In genomic region chr3:36743821-36744220, GRCh38 we compare ENCODE assay signal across 21 cellular contexts. TPM values are rescaled to one million over a fixed set of nuclear protein-coding genes. Genes with fewer than 3 reads are reported as not detected.
DNase-seq lines count a peak whose midpoint lies in the region; TF ChIP-seq lines count a peak whose summit lies in the region.
"Had no signal": no experiment of that assay in that cellular context is flagged by ENCODE, and none has a peak within 500 bp of the region (broad histone marks: within the 10 kb centered on the region; RNA-seq: fewer than 3 reads in every experiment).

No MANE protein-coding gene starts in this region.

- DNase-seq in DMS 273 (lab: John Stamatoyannopoulos, UW; ENCODE audit: unreplicated experiment): peak; percentile 73
- DNase-seq in NCI-H1694 (lab: John Stamatoyannopoulos, UW): peak; percentile 36
- DNase-seq in NCI-H524 (lab: John Stamatoyannopoulos, UW): peak; percentile 49 to 69
- no peak for DNase-seq in neuronal stem cell (ENCODE audit: low spot score)
- DNase-seq in dedifferentiated amniotic fluid mesenchymal stem cell (ENCODE audit: extremely low spot score): no peak
- DNase-seq in CD8-positive, alpha-beta memory T cell: no peak
- no peak for DNase-seq in right atrium auricular region (ENCODE audit: low spot score)
- DNase-seq: AML-193; CD4-positive, alpha-beta T cell; DMS53; DND-41; EL; GOT3; H7; HFFc6 had no signal

- H3K27me3 Mint-ChIP-seq in CD8-positive, alpha-beta memory T cell: peaks cover 10 to 11% of the 10 kb centered on the region in 2 donors
- H3K27me3 Mint-ChIP-seq: CD4-positive, alpha-beta T cell had no signal

- H3K9me3 ChIP-seq in neuronal stem cell (replicated peaks in 1 of 2; ENCODE audit: control insufficient read depth in 2 of 2, insufficient read depth in 1 of 2, low read depth in 1 of 2, low read length in 2 of 2): no peaks in the 10 kb centered on the region
- H3K9me3 ChIP-seq in CD8-positive, alpha-beta memory T cell (ENCODE audit: low read length): no peaks in the 10 kb centered on the region
- peaks cover 0 to 11% of the 10 kb centered on the region in 2 donors for H3K9me3 ChIP-seq in right atrium auricular region

- no peak overlapping the region for H3K27ac ChIP-seq in neuronal stem cell (replicated peaks; ENCODE audit: low read length)
- no peak overlapping the region for H3K27ac ChIP-seq in CD8-positive, alpha-beta memory T cell (ENCODE audit: low read depth, low read length)
- H3K27ac ChIP-seq in right atrium auricular region: no peak overlapping the region
- H3K27ac ChIP-seq: 22Rv1, A549, C4-2B, HL-60 had no signal

- H2AK5ac ChIP-seq in neuronal stem cell (ENCODE audit: low read depth, low read length): no peak overlapping the region

- H2BK15ac ChIP-seq in neuronal stem cell (ENCODE audit: low read length): no peak overlapping the region

- no peaks in the 10 kb centered on the region for H3K4me1 Mint-ChIP-seq in CD8-positive, alpha-beta memory T cell

- peaks cover 0 to 1% of the 10 kb centered on the region in 2 donors for H3K4me1 ChIP-seq in neuronal stem cell (ENCODE audit: control insufficient read depth in 2 of 2, insufficient read depth in 1 of 2, low read depth in 1 of 2, low read length in 2 of 2)
- no peaks in the 10 kb centered on the region for H3K4me1 ChIP-seq in CD8-positive, alpha-beta memory T cell (ENCODE audit: insufficient read depth, low read length)
- no peaks in the 10 kb centered on the region for H3K4me1 ChIP-seq in right atrium auricular region
- H3K4me1 ChIP-seq: A549 had no signal

- H3K4me2 ChIP-seq in neuronal stem cell (ENCODE audit: insufficient read depth, low read length, poor library complexity, severe bottlenecking): no peak overlapping the region
- H3K4me2 ChIP-seq: A549 had no signal

- H3K36me3 ChIP-seq in neuronal stem cell (replicated peaks in 1 of 2; ENCODE audit: control insufficient read depth in 2 of 2, insufficient read depth in 2 of 2, low read length in 2 of 2): no peaks in the 10 kb centered on the region
- H3K36me3 ChIP-seq in CD8-positive, alpha-beta memory T cell (ENCODE audit: insufficient read depth, low read length): no peaks in the 10 kb centered on the region
- no peaks in the 10 kb centered on the region for H3K36me3 ChIP-seq in right atrium auricular region

- H3K23ac ChIP-seq in neuronal stem cell (ENCODE audit: low read depth, low read length, poor library complexity): no peak overlapping the region

- peaks cover 0 to 8% (median 3%) of the 10 kb centered on the region in 5 donors for H3K9me3 Mint-ChIP-seq in CD8-positive, alpha-beta memory T cell
- H3K9me3 Mint-ChIP-seq: HFFc6 had no signal

- no peak overlapping the region for H2BK120ac ChIP-seq in neuronal stem cell (ENCODE audit: low read depth, low read length)

- H2AFZ ChIP-seq in neuronal stem cell (ENCODE audit: low read length): no peak overlapping the region

- no peak overlapping the region for H4K8ac ChIP-seq in neuronal stem cell (ENCODE audit: low read depth, low read length)

- no peak overlapping the region for H3K18ac ChIP-seq in neuronal stem cell (ENCODE audit: low read length)

- H4K91ac ChIP-seq in neuronal stem cell (ENCODE audit: low read depth, low read length, poor library complexity): no peak overlapping the region

- H2BK5ac ChIP-seq in neuronal stem cell (ENCODE audit: low read length): no peak overlapping the region

- no peaks in the 10 kb centered on the region for H3K36me3 Mint-ChIP-seq in CD8-positive, alpha-beta memory T cell

- TF ChIP-seq CTCF in right atrium auricular region (IDR thresholded peaks at IDR 0.05): no peak

- H3K27me3 ChIP-seq in neuronal stem cell (ENCODE audit: control insufficient read depth in 3 of 3, insufficient read depth in 3 of 3, low read depth in 1 of 3, low read length in 3 of 3) (no peaks in the 10 kb centered on the region), right atrium auricular region (no peaks in the 10 kb centered on the region)
- H3K27me3 ChIP-seq in CD8-positive, alpha-beta memory T cell (ENCODE audit: insufficient read depth, low read length, poor library complexity, severe bottlenecking): no peaks in the 10 kb centered on the region

- H3K27ac Mint-ChIP-seq in CD8-positive, alpha-beta memory T cell: no peak overlapping the region
- H3K27ac Mint-ChIP-seq: CD4-positive, alpha-beta T cell; HFFc6 had no signal

- no CpG with 5 or more reads among the region's 2 CpGs for WGBS in neuronal stem cell (ENCODE audit: extremely low coverage in 2 of 2, insufficient read length in 2 of 2, insufficient replicate concordance in 1 of 2), 2 donors

- no peak overlapping the region for H3K4me3 ChIP-seq in neuronal stem cell (ENCODE audit: low read length in 2 of 2)
- H3K4me3 ChIP-seq in CD8-positive, alpha-beta memory T cell (ENCODE audit: low read length): no peak overlapping the region
- H3K4me3 ChIP-seq in right atrium auricular region: no peak overlapping the region
- H3K4me3 ChIP-seq: A549 had no signal

- H3K79me1 ChIP-seq in neuronal stem cell (ENCODE audit: low read depth, low read length): no peaks in the 10 kb centered on the region

- POLR2A ChIA-PET in CD8-positive, alpha-beta memory T cell (lab: Charles Lee): no interaction called here

- no peak overlapping the region for H2BK12ac ChIP-seq in neuronal stem cell (ENCODE audit: low read length)

- no peak overlapping the region for H3K4me3 Mint-ChIP-seq in CD8-positive, alpha-beta memory T cell
- H3K4me3 Mint-ChIP-seq: CD4-positive, alpha-beta T cell; HFFc6 had no signal

- H3K14ac ChIP-seq in neuronal stem cell (ENCODE audit: low read length): no peak overlapping the region

- peak overlapping the region; percentile 26 for H3K4ac ChIP-seq in neuronal stem cell (ENCODE audit: low read length)

- CTCF ChIA-PET in CD8-positive, alpha-beta memory T cell (lab: Charles Lee): interaction anchor here (1.2 kb wide), 1 partner anchor 37 kb away, joined by 3 read pairs; no protein-coding TSS in a partner anchor

- H3K9ac ChIP-seq in neuronal stem cell (ENCODE audit: low read depth, low read length, poor library complexity): no peak overlapping the region

RNA-seq across cellular contexts. Expression of gene DCLK3, which starts 20.5 kb away (rescaled TPM):
- polyA plus RNA-seq in neuronal stem cell (2013, experiment 1 of 2): 0.25 TPM
- polyA plus RNA-seq in neuronal stem cell (2013, experiment 2 of 2): 0.25 TPM
- not detected for total RNA-seq in CD8-positive, alpha-beta memory T cell
- polyA plus RNA-seq in CD8-positive, alpha-beta memory T cell: not detected
- total RNA-seq in right atrium auricular region: under 1 TPM; 0.08 to 0.15 TPM
- total RNA-seq: CD4-positive, alpha-beta T cell; HFFc6; HT1080 had no signal
- polyA plus RNA-seq: A549, BJ had no signal

Comparison
In these comparisons a context has a peak if more than half of its experiments do, and no peak if none do; other contexts are left out.
1. DNase-seq: peak in DMS 273 (single experiment), NCI-H1694 (single experiment) and NCI-H524 (2 of 2); none in neuronal stem cell (single experiment), dedifferentiated amniotic fluid mesenchymal stem cell (single experiment), CD8-positive, alpha-beta memory T cell (0 of 5) and right atrium auricular region (single experiment).